17 cellular contexts compared by ENCODE assay signal in genomic region chr5:139358064-139358463, GRCh38. TPM values are rescaled to one million over a fixed set of nuclear protein-coding genes. Genes with fewer than 3 reads are reported as not detected.
A peak's percentile ranks its signal among the peaks of the same experiment; 100 is the strongest.
DNase-seq lines count a peak whose midpoint lies in the region; ATAC-seq and TF ChIP-seq lines count a peak whose summit lies in the region.
"Had no signal": no experiment of that assay in that cellular context is flagged by ENCODE, and none has a peak within 500 bp of the region (broad histone marks: within the 10 kb centered on the region; RNA-seq: fewer than 3 reads in every experiment).

No MANE protein-coding gene starts in this region.

- H3K27me3 ChIP-seq in mammary epithelial cell (ENCODE audit: insufficient read depth, low read length) = no peaks in the 10 kb centered on the region
- H3K27me3 ChIP-seq in CD8-positive, alpha-beta memory T cell (ENCODE audit: insufficient read depth, low read length, poor library complexity, severe bottlenecking) = no peaks in the 10 kb centered on the region
- no peaks in the 10 kb centered on the region for H3K27me3 ChIP-seq in suprapubic skin
- H3K27me3 ChIP-seq: BE2C had no signal

- H3K27ac ChIP-seq in mammary epithelial cell (ENCODE audit: insufficient read depth, low read depth, low read length) (no peak overlapping the region), suprapubic skin (no peak overlapping the region)
- no peak overlapping the region for H3K27ac ChIP-seq in CD8-positive, alpha-beta memory T cell (ENCODE audit: low read depth, low read length)
- H3K27ac ChIP-seq: GM23248 had no signal

- H2AFZ ChIP-seq in mammary epithelial cell (ENCODE audit: low read depth, low read length) = no peak overlapping the region
- H2AFZ ChIP-seq: GM23248 had no signal

- peaks cover 9% of the 10 kb centered on the region for H3K9me3 Mint-ChIP-seq in MCF 10A (ENCODE audit: unreplicated experiment)
- no peaks in the 10 kb centered on the region for H3K9me3 Mint-ChIP-seq in WTC11
- H3K9me3 Mint-ChIP-seq in stimulated activated effector memory CD8-positive, alpha-beta T cell treated with anti-CD3 and anti-CD28 coated beads, Interleukin-12 subunit alpha, Interleukin-12 subunit beta, amount 100 ng/mL, for 72 hours = no peaks in the 10 kb centered on the region
- peaks cover 0 to 4% (median 0%) of the 10 kb centered on the region in 5 donors for H3K9me3 Mint-ChIP-seq in CD8-positive, alpha-beta memory T cell
- H3K9me3 Mint-ChIP-seq: IgD-negative memory B cell had no signal

- intact Hi-C loops in MCF 10A (cut with micrococcal nuclease) (no loop called here), mammary epithelial cell (cut with micrococcal nuclease) (no loop called here)

- no peaks in the 10 kb centered on the region for H4K20me1 ChIP-seq in mammary epithelial cell (ENCODE audit: insufficient read depth, low read length)

- no TSS peak for BruUV-seq in MCF 10A (replicated peaks; lab: Mats Ljungman, UMichigan)
- BruUV-seq in mammary epithelial cell (replicated peaks; lab: Mats Ljungman, UMichigan) = no TSS peak

- no peak for TF ChIP-seq EP300 in suprapubic skin (IDR thresholded peaks at IDR 0.05)

- peaks cover 89% of the 10 kb centered on the region for H3K79me2 ChIP-seq in mammary epithelial cell (ENCODE audit: insufficient read depth, low read length)

- ATAC-seq in WTC11 = no peak
- ATAC-seq in esophagus mucosa = peak; percentile 81
- ATAC-seq in stimulated activated effector memory CD8-positive, alpha-beta T cell treated with anti-CD3 and anti-CD28 coated beads, Interleukin-12 subunit alpha, Interleukin-12 subunit beta, amount 100 ng/mL, for 72 hours = no peak

- in situ Hi-C loops in mammary epithelial cell (cut with MboI; ENCODE audit: low sequenced_read_pairs in 2 of 2) = no loop called here

- peaks cover 3% of the 10 kb centered on the region for H3K36me3 ChIP-seq in mammary epithelial cell (ENCODE audit: insufficient read depth, low read length)
- H3K36me3 ChIP-seq in CD8-positive, alpha-beta memory T cell (ENCODE audit: insufficient read depth, low read length) = no peaks in the 10 kb centered on the region
- peaks cover 3% of the 10 kb centered on the region for H3K36me3 ChIP-seq in suprapubic skin

- H3K9ac ChIP-seq in mammary epithelial cell (ENCODE audit: insufficient read depth, low read length) = no peak overlapping the region
- H3K9ac ChIP-seq: GM23248 had no signal

- peaks cover 70% of the 10 kb centered on the region for H3K36me3 Mint-ChIP-seq in MCF 10A (ENCODE audit: insufficient read depth, unreplicated experiment)
- peaks cover 21% of the 10 kb centered on the region for H3K36me3 Mint-ChIP-seq in WTC11
- H3K36me3 Mint-ChIP-seq in stimulated activated effector memory CD8-positive, alpha-beta T cell treated with anti-CD3 and anti-CD28 coated beads, Interleukin-12 subunit alpha, Interleukin-12 subunit beta, amount 100 ng/mL, for 72 hours = peaks cover 65% of the 10 kb centered on the region
- H3K36me3 Mint-ChIP-seq in CD8-positive, alpha-beta memory T cell = peaks cover 7 to 45% (median 13%) of the 10 kb centered on the region in 3 donors

- H3K4me3 Mint-ChIP-seq in MCF 10A (ENCODE audit: unreplicated experiment) = no peak overlapping the region
- no peak overlapping the region for H3K4me3 Mint-ChIP-seq in WTC11
- no peak overlapping the region for H3K4me3 Mint-ChIP-seq in stimulated activated effector memory CD8-positive, alpha-beta T cell treated with anti-CD3 and anti-CD28 coated beads, Interleukin-12 subunit alpha, Interleukin-12 subunit beta, amount 100 ng/mL, for 72 hours
- H3K4me3 Mint-ChIP-seq in CD8-positive, alpha-beta memory T cell = no peak overlapping the region
- H3K4me3 Mint-ChIP-seq: CD4-positive, CD25-positive, alpha-beta regulatory T cell had no signal

- H3K27me3 Mint-ChIP-seq in MCF 10A (ENCODE audit: insufficient read depth, unreplicated experiment) (no peaks in the 10 kb centered on the region), WTC11 (ENCODE audit: low read depth) (no peaks in the 10 kb centered on the region)
- no peaks in the 10 kb centered on the region for H3K27me3 Mint-ChIP-seq in CD8-positive, alpha-beta memory T cell
- H3K27me3 Mint-ChIP-seq: IgD-negative memory B cell had no signal

- H3K4me1 Mint-ChIP-seq in MCF 10A (ENCODE audit: insufficient read depth, unreplicated experiment) = peaks cover 15% of the 10 kb centered on the region
- H3K4me1 Mint-ChIP-seq in WTC11 = peaks cover 4% of the 10 kb centered on the region
- peaks cover 21% of the 10 kb centered on the region for H3K4me1 Mint-ChIP-seq in stimulated activated effector memory CD8-positive, alpha-beta T cell treated with anti-CD3 and anti-CD28 coated beads, Interleukin-12 subunit alpha, Interleukin-12 subunit beta, amount 100 ng/mL, for 72 hours
- peaks cover 27 to 62% (median 51%) of the 10 kb centered on the region in 3 donors for H3K4me1 Mint-ChIP-seq in CD8-positive, alpha-beta memory T cell

- TF ChIP-seq CTCF in MCF 10A (IDR thresholded peaks at IDR 0.05; ENCODE audit: unreplicated experiment) (no peak), mammary epithelial cell (conservative IDR thresholded peaks at IDR 0.05 in 1 of 2, IDR thresholded peaks at IDR 0.05 in 1 of 2; ENCODE audit: extremely low read depth in 1 of 2, insufficient read depth in 1 of 2, low read depth in 1 of 2, low read length in 2 of 2) (no peak), WTC11 (IDR thresholded peaks at IDR 0.05) (no peak), suprapubic skin (IDR thresholded peaks at IDR 0.05) (no peak)

- CTCF ChIA-PET in MCF 10A (lab: Yijun Ruan, JAX) (interaction anchor here (0.6 to 1.6 kb wide), 3 partner anchors 9 to 17 kb away, joined by 3 to 7 read pairs (median 3); partner anchors contain the start of gene PAIP2), mammary epithelial cell (lab: Charles Lee; ENCODE audit: low non-redundant PET) (no interaction called here), WTC11 (lab: Charles Lee) (no interaction called here)
- CTCF ChIA-PET in CD8-positive, alpha-beta memory T cell (lab: Charles Lee) = interaction anchor here (1.6 kb wide), 1 partner anchor 11 kb away, joined by 3 read pairs; no protein-coding TSS in a partner anchor

- peak overlapping the region; percentile 61 for H3K27ac Mint-ChIP-seq in MCF 10A (ENCODE audit: low read depth, unreplicated experiment)
- 0 out of 2 replicates have a peak overlapping the region, but pooled peaks have one; percentile 44 for H3K27ac Mint-ChIP-seq in WTC11
- peak overlapping the region; percentile 35 for H3K27ac Mint-ChIP-seq in stimulated activated effector memory CD8-positive, alpha-beta T cell treated with anti-CD3 and anti-CD28 coated beads, Interleukin-12 subunit alpha, Interleukin-12 subunit beta, amount 100 ng/mL, for 72 hours
- no peak overlapping the region for H3K27ac Mint-ChIP-seq in CD8-positive, alpha-beta memory T cell

- peaks cover 2% of the 10 kb centered on the region for H3K9me3 ChIP-seq in mammary epithelial cell (replicated peaks; ENCODE audit: insufficient read depth, low read length)
- H3K9me3 ChIP-seq in CD8-positive, alpha-beta memory T cell (ENCODE audit: low read length) = no peaks in the 10 kb centered on the region
- no peaks in the 10 kb centered on the region for H3K9me3 ChIP-seq in suprapubic skin
- H3K9me3 ChIP-seq: BE2C had no signal

- H3K4me1 ChIP-seq in mammary epithelial cell (ENCODE audit: insufficient read depth, low read length) = no peaks in the 10 kb centered on the region
- H3K4me1 ChIP-seq in CD8-positive, alpha-beta memory T cell (ENCODE audit: insufficient read depth, low read length) = peaks cover 10% of the 10 kb centered on the region
- peaks cover 6% of the 10 kb centered on the region for H3K4me1 ChIP-seq in suprapubic skin
- H3K4me1 ChIP-seq: BE2C, Caco-2 had no signal

- H3K4me3 ChIP-seq in mammary epithelial cell (replicated peaks in 1 of 3; ENCODE audit: insufficient read depth in 1 of 3, low read depth in 2 of 3, low read length in 3 of 3) (no peak overlapping the region), suprapubic skin (no peak overlapping the region)
- no peak overlapping the region for H3K4me3 ChIP-seq in CD8-positive, alpha-beta memory T cell (ENCODE audit: low read length)
- H3K4me3 ChIP-seq: GM23248, HAP-1 had no signal

- no peak for DNase-seq in MCF 10A (ENCODE audit: unreplicated experiment)
- DNase-seq in mammary epithelial cell = no peak
- DNase-seq in WTC11 (ENCODE audit: low spot score) = no peak
- DNase-seq in stimulated activated effector memory CD8-positive, alpha-beta T cell treated with anti-CD3 and anti-CD28 coated beads, Interleukin-12 subunit alpha, Interleukin-12 subunit beta, amount 100 ng/mL, for 72 hours (ENCODE audit: low spot score in 2 of 2) = no peak
- no peak for DNase-seq in CD8-positive, alpha-beta memory T cell
- no peak for DNase-seq in suprapubic skin (ENCODE audit: low spot score in 2 of 2)
- DNase-seq in GM03348 (ENCODE audit: low spot score) = no peak
- DNase-seq: ACHN; BE2C; C1 segment of cervical spinal cord; Caco-2; CD4-positive, CD25-positive, alpha-beta regulatory T cell; GM23248 had no signal

- no peak for TF ChIP-seq POLR2A in suprapubic skin (IDR thresholded peaks at IDR 0.05)

- H3K4me2 ChIP-seq in mammary epithelial cell (ENCODE audit: insufficient read depth, low read depth, low read length) = no peak overlapping the region

- dilution Hi-C loops in mammary epithelial cell (cut with HindIII; ENCODE audit: low sequenced_read_pairs) = no loop called here

- POLR2A ChIA-PET in MCF 10A (lab: Yijun Ruan, JAX) = interaction anchor here (0.9 to 2.6 kb wide), 3 partner anchors 14 to 16 kb away, joined by 3 to 16 read pairs (median 7); partner anchors contain the start of gene PAIP2
- POLR2A ChIA-PET in WTC11 (lab: Charles Lee) = interaction anchor here (1.2 kb wide), 1 partner anchor 61 kb away, joined by 3 read pairs; no protein-coding TSS in a partner anchor
- POLR2A ChIA-PET in CD8-positive, alpha-beta memory T cell (lab: Charles Lee) = interaction anchor here (0.7 kb wide), 1 partner anchor 91 kb away, joined by 4 read pairs; no protein-coding TSS in a partner anchor

RNA-seq across cellular contexts. Expression of gene PAIP2, which starts 16.4 kb away (rescaled TPM):
- total RNA-seq in MCF 10A (2022) (104 and 108 TPM in 2 replicates), mammary epithelial cell (10 to 100 TPM; 38.0 to 43.6 TPM), WTC11 (2021) (122 to 126 TPM (median 126 TPM) in 3 replicates), esophagus mucosa (38.1 TPM), suprapubic skin (10 to 100 TPM; 50.3 to 71.0 (median 53.5) TPM)
- 37.5 TPM for polyA plus RNA-seq in mammary epithelial cell
- polyA minus RNA-seq in mammary epithelial cell = 22.4 TPM
- total RNA-seq in CD8-positive, alpha-beta memory T cell = 10 to 100 TPM; 67.9 to 77.0 TPM
- polyA plus RNA-seq in CD8-positive, alpha-beta memory T cell = 342 TPM

RNA-seq across cellular contexts. Expression of gene SLC23A1, which starts 25.0 kb away (rescaled TPM):
- total RNA-seq in MCF 10A (2022) (not detected in 2 replicates), mammary epithelial cell (not detected), WTC11 (2021) (not detected in 3 replicates), esophagus mucosa (0.28 TPM), suprapubic skin (1 to 10 TPM in 3 of 4 donors, not detected in 1; 2.3 to 6.4 (median 3.0) TPM)
- polyA plus RNA-seq in mammary epithelial cell = not detected
- polyA minus RNA-seq in mammary epithelial cell = not detected
- under 1 TPM in 1 of 2 experiments, not detected in 1; 0.33 TPM for total RNA-seq in CD8-positive, alpha-beta memory T cell
- polyA plus RNA-seq in CD8-positive, alpha-beta memory T cell = not detected
- total RNA-seq: CD4-positive, CD25-positive, alpha-beta regulatory T cell; GM23248; H4 had no signal
- polyA plus RNA-seq: IgD-negative memory B cell had no signal

RNA-seq across cellular contexts. Expression of gene MZB1, which starts 31.6 kb away (rescaled TPM):
- total RNA-seq in MCF 10A (2022) = not detected in 2 replicates
- total RNA-seq in mammary epithelial cell = not detected
- not detected for polyA plus RNA-seq in mammary epithelial cell
- not detected for polyA minus RNA-seq in mammary epithelial cell
- 0.85 to 1.8 TPM (median 1.1 TPM) in 3 replicates for total RNA-seq in WTC11 (2021)
- 3.3 TPM for total RNA-seq in esophagus mucosa
- 1 to 10 TPM; 5.1 to 6.4 TPM for total RNA-seq in CD8-positive, alpha-beta memory T cell
- 3.5 TPM for polyA plus RNA-seq in CD8-positive, alpha-beta memory T cell
- total RNA-seq in suprapubic skin = not detected
- total RNA-seq: Caco-2, GM23248, H4 had no signal
- polyA plus RNA-seq: GM23248 had no signal

RNA-seq across cellular contexts. Expression of gene PROB1, which starts 36.8 kb away (rescaled TPM):
- total RNA-seq in MCF 10A (2022) = 2.3 and 3.1 TPM in 2 replicates
- under 1 TPM; 0.38 to 0.67 TPM for total RNA-seq in mammary epithelial cell
- 0.03 TPM for polyA plus RNA-seq in mammary epithelial cell
- polyA minus RNA-seq in mammary epithelial cell = not detected
- total RNA-seq in WTC11 (2021) = 2.5 to 3.3 TPM (median 3.2 TPM) in 3 replicates
- 1.9 TPM for total RNA-seq in esophagus mucosa
- 1 to 10 TPM; 6.7 to 7.2 TPM for total RNA-seq in CD8-positive, alpha-beta memory T cell
- 0.72 TPM for polyA plus RNA-seq in CD8-positive, alpha-beta memory T cell
- total RNA-seq in suprapubic skin = under 1 TPM; 0.08 to 0.44 (median 0.35) TPM
- total RNA-seq: H4 had no signal

RNA-seq across cellular contexts. Expression of gene SPATA24, which starts 45.8 kb away (rescaled TPM):
- total RNA-seq in MCF 10A (2022) (9.8 and 11.6 TPM in 2 replicates), mammary epithelial cell (1 to 10 TPM; 3.2 to 5.4 TPM), WTC11 (2021) (12.9 to 13.9 TPM (median 13.2 TPM) in 3 replicates), esophagus mucosa (3.7 TPM), suprapubic skin (1 to 10 TPM in 3 of 4 donors, not detected in 1; 1.3 to 2.2 (median 1.4) TPM)
- polyA plus RNA-seq in mammary epithelial cell = 4.1 TPM
- not detected for polyA minus RNA-seq in mammary epithelial cell
- total RNA-seq in CD8-positive, alpha-beta memory T cell = 1 to 10 TPM; 3.6 to 3.9 TPM
- 4.2 TPM for polyA plus RNA-seq in CD8-positive, alpha-beta memory T cell

Comparison
In these comparisons a context has a peak if more than half of its experiments do, and no peak if none do; other contexts are left out.
1. CTCF ChIA-PET loops: an anchor here in MCF 10A (0.6 to 1.6 kb wide) and CD8-positive, alpha-beta memory T cell (1.6 kb wide); none called in mammary epithelial cell and WTC11.
2. H3K27ac Mint-ChIP-seq: peak in MCF 10A (single experiment), WTC11 (single experiment) and stimulated activated effector memory CD8-positive, alpha-beta T cell treated with anti-CD3 and anti-CD28 coated beads, Interleukin-12 subunit alpha, Interleukin-12 subunit beta, amount 100 ng/mL, for 72 hours (single experiment); none in CD8-positive, alpha-beta memory T cell (0 of 8).